9 cellular contexts compared by ENCODE assay signal in the genomic region with DNA sequence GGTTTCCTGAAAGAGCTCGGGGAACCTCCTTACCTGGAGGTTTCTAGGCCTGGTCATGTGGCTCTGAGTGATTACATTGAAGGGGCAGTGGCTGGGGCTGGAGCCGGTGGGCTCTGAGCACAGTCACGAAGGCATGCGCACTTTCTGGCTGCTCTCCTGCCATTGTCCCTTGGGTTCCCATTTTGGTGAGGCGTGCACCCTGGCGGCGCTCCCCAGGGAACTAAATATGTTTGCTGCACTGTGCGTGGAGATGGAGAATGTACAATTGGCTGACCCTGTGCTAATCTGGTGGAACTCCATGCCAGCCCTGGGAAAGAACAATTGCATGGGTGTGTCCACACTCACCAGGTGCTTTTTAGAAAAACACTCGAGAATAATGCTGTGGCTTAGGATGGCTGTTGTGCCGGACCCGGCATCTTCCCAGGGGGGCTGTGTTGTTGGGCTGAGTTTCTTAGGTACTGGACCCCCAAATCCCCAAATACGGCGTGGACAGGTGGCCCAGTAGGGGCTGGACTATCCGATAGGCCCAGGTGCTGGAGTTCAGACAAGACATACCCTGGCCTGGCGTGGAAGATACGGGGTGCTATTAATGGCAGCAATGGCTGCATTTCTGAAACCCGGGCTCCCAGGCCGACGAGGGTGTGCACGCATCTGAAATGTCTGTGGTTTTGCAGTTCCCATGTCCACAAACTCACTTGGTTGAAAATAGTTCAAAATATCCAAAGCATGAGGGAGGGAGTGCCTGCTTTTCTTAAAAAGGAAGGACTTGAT.
DNase-seq lines count a peak whose midpoint lies in the region; ATAC-seq and TF ChIP-seq lines count a peak whose summit lies in the region.
"Had no signal": no experiment of that assay in that cellular context is flagged by ENCODE, and none has a peak within 500 bp of the region (broad histone marks: within the 10 kb centered on the region; RNA-seq: fewer than 3 reads in every experiment).

No MANE protein-coding gene starts in this region.

- H3K4me1 ChIP-seq in A673 (ENCODE audit: insufficient read depth, low read length, poor library complexity, severe bottlenecking) (peaks cover 49% of the 10 kb centered on the region), KMS-11 (ENCODE audit: low read depth, poor library complexity, severe bottlenecking) (peaks cover 84% of the 10 kb centered on the region), mucosa of stomach (ENCODE audit: control insufficient read depth, insufficient read depth, low read length) (peaks cover 67% of the 10 kb centered on the region)

- H3K27me3 Mint-ChIP-seq in central memory CD8-positive, alpha-beta T cell = no peaks in the 10 kb centered on the region

- peak overlapping the region; percentile 95 for H3K27ac ChIP-seq in A673 (ENCODE audit: low read depth, low read length, poor library complexity, severe bottlenecking)
- peak overlapping the region; percentile 90 for H3K27ac ChIP-seq in KMS-11

- peaks cover 15% of the 10 kb centered on the region for H3K36me3 Mint-ChIP-seq in central memory CD8-positive, alpha-beta T cell (ENCODE audit: insufficient read depth)

- peaks cover 88% of the 10 kb centered on the region for H3K79me2 ChIP-seq in KMS-11 (ENCODE audit: insufficient read depth, low read depth)

- no TSS peak for BruUV-seq in A673 (replicated peaks; lab: Mats Ljungman, UMichigan)

- no peaks in the 10 kb centered on the region for H3K36me3 ChIP-seq in A673 (ENCODE audit: insufficient read depth, low read length, poor library complexity, severe bottlenecking)
- no peaks in the 10 kb centered on the region for H3K36me3 ChIP-seq in KMS-11 (ENCODE audit: insufficient read depth)
- H3K36me3 ChIP-seq in mucosa of stomach (ENCODE audit: control insufficient read depth, insufficient read depth, low read length) = no peaks in the 10 kb centered on the region

- ATAC-seq in central memory CD8-positive, alpha-beta T cell (replicated peaks; ENCODE audit: extremely low read depth, poor library complexity, severe bottlenecking) = no peak
- no peak for ATAC-seq in HG03159 (IDR thresholded peaks at IDR 0.05; ENCODE audit: unreplicated experiment)
- ATAC-seq in GM19324 (IDR thresholded peaks at IDR 0.05; ENCODE audit: low FRiP score, unreplicated experiment) = no peak
- no peak for ATAC-seq in GM21723 (IDR thresholded peaks at IDR 0.05; ENCODE audit: unreplicated experiment)

- peaks cover 58% of the 10 kb centered on the region for H3K4me1 Mint-ChIP-seq in central memory CD8-positive, alpha-beta T cell

- H4K20me1 ChIP-seq in KMS-11 (ENCODE audit: insufficient read depth) = no peaks in the 10 kb centered on the region; the same call in 1 of the 2 replicates

- intact Hi-C loops in A673 (cut with micrococcal nuclease; ENCODE audit: unreplicated experiment) = loop anchor here (5.0 kb wide), 1 partner anchor 39 kb away; no protein-coding TSS in a partner anchor

- H3K4me3 ChIP-seq in A673 (ENCODE audit: low read depth, low read length, poor library complexity, severe bottlenecking) (no peak overlapping the region), KMS-11 (IDR thresholded peaks at IDR 0.05; ENCODE audit: insufficient read depth, low read depth, low read length) (no peak overlapping the region), mucosa of stomach (ENCODE audit: low read length) (no peak overlapping the region)

- DNase-seq in A673 (ENCODE audit: low spot score) (no peak), NCI-H2029 (lab: John Stamatoyannopoulos, UW) (no peak)
- no peak for DNase-seq in central memory CD8-positive, alpha-beta T cell (ENCODE audit: low spot score in 2 of 2)
- DNase-seq: SHP77 had no signal

- POLR2A ChIA-PET in A673 (lab: Charles Lee; ENCODE audit: low non-redundant PET) = interaction anchor here (0.5 kb wide), 1 partner anchor 37 kb away, joined by 3 read pairs; no protein-coding TSS in a partner anchor

- peak overlapping the region; percentile 91 for H3K4me2 ChIP-seq in KMS-11

- peak overlapping the region; percentile 94 for H3K9ac ChIP-seq in KMS-11
- peak overlapping the region; percentile 33 for H3K9ac ChIP-seq in mucosa of stomach (ENCODE audit: low read length)

- TF ChIP-seq CTCF in A673 (conservative IDR thresholded peaks at IDR 0.05; ENCODE audit: low read depth, low read length) (no peak), KMS-11 (conservative IDR thresholded peaks at IDR 0.05; ENCODE audit: low read depth, low read length) (no peak)

- H3K27ac Mint-ChIP-seq in central memory CD8-positive, alpha-beta T cell (ENCODE audit: low read depth) = peak overlapping the region; percentile 78

- H3K9me3 Mint-ChIP-seq in central memory CD8-positive, alpha-beta T cell = no peaks in the 10 kb centered on the region

- CTCF ChIA-PET in A673 (lab: Charles Lee) = no interaction called here

- peak overlapping the region; percentile 14; the same call in 1 of the 2 replicates for H2AFZ ChIP-seq in KMS-11 (ENCODE audit: low read depth)

- H3K4me3 Mint-ChIP-seq in central memory CD8-positive, alpha-beta T cell = peak overlapping the region; percentile 89

- H3K27me3 ChIP-seq in A673 (replicated peaks; ENCODE audit: insufficient read depth, low read depth, low read length, poor library complexity) = no peaks in the 10 kb centered on the region
- H3K27me3 ChIP-seq in KMS-11 (ENCODE audit: insufficient read depth, low read depth) = no peaks in the 10 kb centered on the region
- H3K27me3 ChIP-seq in mucosa of stomach (ENCODE audit: control insufficient read depth, insufficient read depth, low read length) = no peaks in the 10 kb centered on the region

- H3K9me3 ChIP-seq in A673 (ENCODE audit: low read depth, low read length, poor library complexity, severe bottlenecking) (no peaks in the 10 kb centered on the region), mucosa of stomach (ENCODE audit: control insufficient read depth, low read length) (no peaks in the 10 kb centered on the region)
